In the genomic region with DNA sequence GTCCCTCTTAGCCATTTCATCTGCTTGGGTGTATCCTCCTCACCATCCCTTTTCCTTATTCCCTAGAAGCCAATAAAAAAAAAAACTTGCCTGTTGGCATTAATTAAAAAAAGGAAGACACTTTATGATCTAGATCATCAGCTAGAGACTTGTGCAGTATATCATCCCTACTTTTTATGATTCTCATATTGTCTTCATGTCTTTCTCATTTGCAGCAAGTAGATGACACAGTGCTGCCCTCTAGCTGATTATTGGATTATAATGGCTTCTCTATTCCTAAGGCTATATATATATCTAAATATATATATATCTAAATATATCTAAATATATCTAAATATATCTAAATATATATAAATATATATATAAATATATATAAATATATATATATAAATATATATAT, we compare ENCODE assay signal across 9 cellular contexts.
DNase-seq lines count a peak whose midpoint lies in the region; ATAC-seq, FAIRE-seq and TF ChIP-seq lines count a peak whose summit lies in the region.
"Had no signal": no experiment of that assay in that cellular context is flagged by ENCODE, and none has a peak within 500 bp of the region (broad histone marks: within the 10 kb centered on the region; RNA-seq: fewer than 3 reads in every experiment).

No MANE protein-coding gene starts in this region.

- peaks cover 6% of the 10 kb centered on the region; the same call in 2 of the 3 replicates for H3K9me3 Mint-ChIP-seq in GM23338
- H3K9me3 Mint-ChIP-seq: central memory CD8-positive, alpha-beta T cell had no signal

- peaks cover 0 to 2% of the 10 kb centered on the region in 2 experiments; a peak in 1 of 4 replicates for H3K9me3 ChIP-seq in H1 (ENCODE audit: insufficient read depth in 2 of 2, low read depth in 1 of 2, low read length in 1 of 2)
- no peaks in the 10 kb centered on the region for H3K9me3 ChIP-seq in psoas muscle
- no peaks in the 10 kb centered on the region for H3K9me3 ChIP-seq in ovary

- peak; percentile 62 for TF ChIP-seq CTCF in AG10803 (conservative IDR thresholded peaks at IDR 0.05; ENCODE audit: low read length)
- peak; percentile 54 to 59 for TF ChIP-seq CTCF in GM23338 (conservative IDR thresholded peaks at IDR 0.05; ENCODE audit: low read depth in 2 of 2)
- peak in 2 of 3 experiments; percentile 22 to 28; a peak in 2 of 4 replicates for TF ChIP-seq CTCF in H1 (IDR thresholded peaks at IDR 0.05; ENCODE audit: control extremely low read depth in 1 of 3, insufficient read depth in 1 of 3, low read depth in 1 of 3, low read length in 3 of 3)
- TF ChIP-seq CTCF in psoas muscle (IDR thresholded peaks at IDR 0.05) = peak; percentile 51
- no peak for TF ChIP-seq CTCF in ovary (IDR thresholded peaks at IDR 0.05)

- no peak overlapping the region for H4K5ac ChIP-seq in H1 (ENCODE audit: insufficient read length, low read depth, low read length)

- H2BK15ac ChIP-seq in H1 (ENCODE audit: low read length) = no peak overlapping the region

- no peaks in the 10 kb centered on the region for H3K9me2 ChIP-seq in GM23338 (ENCODE audit: insufficient read depth)

- H3K9ac ChIP-seq in H1 (replicated peaks in 1 of 4; ENCODE audit: extremely low read depth in 1 of 4, low read depth in 3 of 4, low read length in 3 of 4) = no peak overlapping the region

- H3K4me1 ChIP-seq in GM23338 (ENCODE audit: insufficient read depth) (peaks cover 6% of the 10 kb centered on the region), H1 (replicated peaks in 1 of 4; ENCODE audit: control insufficient read depth in 3 of 4, insufficient read depth in 4 of 4, low read length in 3 of 4) (peaks cover 0 to 5% (median under 1%) of the 10 kb centered on the region in 4 experiments; a peak in 1 of 7 replicates), psoas muscle (peaks cover 14% of the 10 kb centered on the region), ovary (ENCODE audit: insufficient read depth) (no peaks in the 10 kb centered on the region)

- H3K36me3 ChIP-seq in GM23338 (ENCODE audit: insufficient read depth) (no peaks in the 10 kb centered on the region), H1 (ENCODE audit: control insufficient read depth in 2 of 4, insufficient read depth in 4 of 4, low read length in 3 of 4) (no peaks in the 10 kb centered on the region), psoas muscle (ENCODE audit: insufficient read depth in 1 of 2, low read depth in 1 of 2) (no peaks in the 10 kb centered on the region), ovary (no peaks in the 10 kb centered on the region)

- H4K91ac ChIP-seq in H1 (replicated peaks; ENCODE audit: insufficient read length, low read length) = no peak overlapping the region

- no peak overlapping the region for H3K14ac ChIP-seq in H1 (ENCODE audit: insufficient read length)

- no peak overlapping the region for H2BK120ac ChIP-seq in H1 (replicated peaks; ENCODE audit: low read depth, low read length)

- H3K27ac Mint-ChIP-seq in GM23338 = no peak overlapping the region

- no peak overlapping the region for H2AK5ac ChIP-seq in H1 (ENCODE audit: low read depth, low read length)

- no peak overlapping the region for H3K4me3 ChIP-seq in AG10803 (ENCODE audit: low read length)
- no peak overlapping the region for H3K4me3 ChIP-seq in GM23338
- H3K4me3 ChIP-seq in H1 (ENCODE audit: extremely low read depth in 1 of 4, insufficient read depth in 2 of 4, low read depth in 3 of 4, low read length in 4 of 4) = no peak overlapping the region
- no peak overlapping the region for H3K4me3 ChIP-seq in psoas muscle
- no peak overlapping the region for H3K4me3 ChIP-seq in ovary

- H3K79me2 ChIP-seq in GM23338 (replicated peaks; ENCODE audit: insufficient read depth) (no peaks in the 10 kb centered on the region), H1 (ENCODE audit: control insufficient read depth in 1 of 2, insufficient read depth in 2 of 2, low read length in 2 of 2) (no peaks in the 10 kb centered on the region)

- no peak overlapping the region for H3K23ac ChIP-seq in H1 (ENCODE audit: insufficient read length)

- TF ChIP-seq EP300 in H1 (IDR thresholded peaks at IDR 0.05; ENCODE audit: borderline replicate concordance in 1 of 2, low read depth in 2 of 2, low read length in 2 of 2) = no peak
- no peak for TF ChIP-seq EP300 in ovary (IDR thresholded peaks at IDR 0.05)

- POLR2A ChIA-PET in H1 (lab: Charles Lee; ENCODE audit: partially characterized antibody) = interaction anchor here (1.2 kb wide), 1 partner anchor 173 kb away, joined by 4 read pairs; no protein-coding TSS in a partner anchor

- DNase-seq in AG10803 (ENCODE audit: low read depth) (peak; percentile 72), GM23338 (ENCODE audit: low spot score) (peak; percentile 53), NCI-H774 (lab: John Stamatoyannopoulos, UW) (peak; percentile 7), H1 (ENCODE audit: low read depth in 1 of 2, low spot score in 2 of 2) (no peak), psoas muscle (no peak), NCI-H524 treated with DMSO at 0.1 percent for 48 hours (lab: John Stamatoyannopoulos, UW) (no peak), ovary (no peak)
- DNase-seq in activated CD4-positive, CD25-positive, alpha-beta regulatory T cell treated with anti-CD3 and anti-CD28 coated beads, Interleukin-2, amount 50 U/mL, for 72 hours = no peak

- H3K4me1 Mint-ChIP-seq in GM23338 = peaks cover 26% of the 10 kb centered on the region

- H4K8ac ChIP-seq in H1 (ENCODE audit: extremely low read depth, insufficient read depth, low read length) = no peak overlapping the region

- no peak overlapping the region for H3K4me3 Mint-ChIP-seq in GM23338
- H3K4me3 Mint-ChIP-seq: central memory CD8-positive, alpha-beta T cell had no signal

- CTCF ChIA-PET in H1 (lab: Charles Lee; ENCODE audit: partially characterized antibody) = interaction anchor here (0.6 to 3.3 kb wide), 53 partner anchors 9 to 559 kb away, joined by 3 to 24 read pairs (median 4); no protein-coding TSS in a partner anchor

- no peaks in the 10 kb centered on the region for H3K79me1 ChIP-seq in H1 (ENCODE audit: low read depth, low read length)

- FAIRE-seq in H1 (lab: Jason Lieb, UNC) = no peak

- H3K27me3 ChIP-seq in GM23338 (ENCODE audit: insufficient read depth) (no peaks in the 10 kb centered on the region), H1 (replicated peaks in 1 of 4; ENCODE audit: control insufficient read depth in 3 of 4, extremely low read depth in 1 of 4, insufficient read depth in 3 of 4, low read length in 3 of 4) (no peaks in the 10 kb centered on the region), psoas muscle (ENCODE audit: insufficient read depth in 3 of 3, low read length in 2 of 3) (no peaks in the 10 kb centered on the region), ovary (no peaks in the 10 kb centered on the region)

- H3K56ac ChIP-seq in H1 (replicated peaks; ENCODE audit: insufficient read length, low read depth, low read length) = no peak overlapping the region

- H3K27me3 Mint-ChIP-seq in GM23338 (ENCODE audit: insufficient read depth, low read depth, poor library complexity) = no peaks in the 10 kb centered on the region
- H3K27me3 Mint-ChIP-seq: central memory CD8-positive, alpha-beta T cell had no signal

- peak; percentile 18; the same call in 2 of the 3 replicates for ATAC-seq in GM23338
- ATAC-seq in psoas muscle = peak in 3 of 4 donors; percentile 51 to 68 (median 53)

- H4K20me1 ChIP-seq in GM23338 (replicated peaks; ENCODE audit: insufficient read depth) (no peaks in the 10 kb centered on the region; the same call in 1 of the 2 replicates), H1 (replicated peaks in 1 of 2; ENCODE audit: control insufficient read depth in 1 of 2, insufficient read depth in 2 of 2, low read length in 2 of 2) (peaks cover 0 to 5% of the 10 kb centered on the region in 2 experiments)

- no peak overlapping the region for H3K4ac ChIP-seq in H1 (replicated peaks; ENCODE audit: insufficient read length, low read depth, low read length)

- H2AFZ ChIP-seq in GM23338 = no peak overlapping the region
- no peak overlapping the region for H2AFZ ChIP-seq in H1 (ENCODE audit: low read length)

- peaks cover 2% of the 10 kb centered on the region; the same call in 1 of the 2 replicates for H3K23me2 ChIP-seq in H1 (ENCODE audit: low read depth, low read length)

- H3K27ac ChIP-seq in GM23338 (ENCODE audit: low read depth) (no peak overlapping the region), H1 (ENCODE audit: low read depth, low read length) (no peak overlapping the region), psoas muscle (no peak overlapping the region), ovary (no peak overlapping the region)

- peaks cover 5% of the 10 kb centered on the region; the same call in 2 of the 3 replicates for H3K36me3 Mint-ChIP-seq in GM23338 (ENCODE audit: low read depth)

- intact Hi-C loops in psoas muscle (cut with DNase I) (no loop called here), ovary (cut with DNase I) (no loop called here)

- TF ChIP-seq POLR2A in H1 (IDR thresholded peaks at IDR 0.05; ENCODE audit: control extremely low read depth in 1 of 2, low read depth in 2 of 2, low read length in 2 of 2) = no peak
- TF ChIP-seq POLR2A in ovary (IDR thresholded peaks at IDR 0.05) = no peak

- no peak overlapping the region for H3K4me2 ChIP-seq in GM23338
- H3K4me2 ChIP-seq in H1 (ENCODE audit: insufficient read depth in 1 of 2, low read depth in 2 of 2, low read length in 2 of 2) = no peak overlapping the region

- no peak overlapping the region for H3K18ac ChIP-seq in H1 (ENCODE audit: extremely low read depth, low read length)

- no peak overlapping the region for H2BK12ac ChIP-seq in H1 (ENCODE audit: low read depth, low read length)

- H2BK5ac ChIP-seq in H1 (ENCODE audit: low read depth, low read length) = no peak overlapping the region

- peak; percentile 34 to 42; a peak in 3 of 4 replicates for TF ChIP-seq RAD21 in H1 (IDR thresholded peaks at IDR 0.05 in 1 of 2, conservative IDR thresholded peaks at IDR 0.05 in 1 of 2; ENCODE audit: low read depth in 2 of 2, low read length in 2 of 2)

- no peaks in the 10 kb centered on the region for H3F3A ChIP-seq in GM23338 (replicated peaks; ENCODE audit: low read depth)

- H2BK20ac ChIP-seq in H1 (ENCODE audit: low read length) = no peak overlapping the region

TF ChIP-seq in GM23338, 12 proteins besides CTCF, POLR2A, EP300 and RAD21 (continues in another document):
- TF ChIP-seq EZH2phosphoT487 (IDR thresholded peaks at IDR 0.05; ENCODE audit: unreplicated experiment) (no peak), ZNF331 (CRISPR knock-in tag; IDR thresholded peaks at IDR 0.05; ENCODE audit: low read depth) (no peak)

TF ChIP-seq in H1, 55 proteins besides CTCF, POLR2A, EP300 and RAD21 (continues in another document):
- TF ChIP-seq SP2 (IDR thresholded peaks at IDR 0.05; ENCODE audit: low read length) (no peak), TAF1 (IDR thresholded peaks at IDR 0.05; ENCODE audit: low read depth, low read length) (no peak), HDAC6 (IDR thresholded peaks at IDR 0.05; ENCODE audit: low read depth, low read length) (no peak)
- TF ChIP-seq, protein P1, sequence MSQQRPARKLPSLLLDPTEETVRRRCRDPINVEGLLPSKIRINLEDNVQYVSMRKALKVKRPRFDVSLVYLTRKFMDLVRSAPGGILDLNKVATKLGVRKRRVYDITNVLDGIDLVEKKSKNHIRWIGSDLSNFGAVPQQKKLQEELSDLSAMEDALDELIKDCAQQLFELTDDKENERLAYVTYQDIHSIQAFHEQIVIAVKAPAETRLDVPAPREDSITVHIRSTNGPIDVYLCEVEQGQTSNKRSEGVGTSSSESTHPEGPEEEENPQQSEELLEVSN (IDR thresholded peaks at IDR 0.05) = no peak

Comparison
In these comparisons a context has a peak if more than half of its experiments do, and no peak if none do; other contexts are left out.
1. DNase-seq: peak in AG10803 (single experiment), GM23338 (single experiment) and NCI-H774 (single experiment); none in H1 (0 of 2), psoas muscle (0 of 2), NCI-H524 treated with DMSO at 0.1 percent for 48 hours (single experiment), activated CD4-positive, CD25-positive, alpha-beta regulatory T cell treated with anti-CD3 and anti-CD28 coated beads, Interleukin-2, amount 50 U/mL, for 72 hours (single experiment) and ovary (0 of 5).
2. CTCF ChIP-seq: peak in AG10803 (single experiment), GM23338 (2 of 2), H1 (2 of 3) and psoas muscle (single experiment); none in ovary (0 of 3).